ENCODE assay signal across 1 cellular context in genomic region chr1:45785583-45785982, GRCh38.
A peak's percentile ranks its signal among the peaks of the same experiment; 100 is the strongest.
TF ChIP-seq lines count a peak whose summit lies in the region.

No MANE protein-coding gene starts in this region.

TF ChIP-seq in GM12878, 131 proteins besides CTCF, POLR2A, EP300 and RAD21:
- TF ChIP-seq BCL3 (IDR thresholded peaks at IDR 0.05; ENCODE audit: borderline replicate concordance, insufficient read depth, low read depth, low read length, poor library complexity, severe bottlenecking) (no peak), STAT1 (conservative IDR thresholded peaks at IDR 0.05) (no peak), IKZF2 (IDR thresholded peaks at IDR 0.05) (peak in 1 of 2 experiments; percentile 18; a peak in 2 of 4 replicates), BCL11A (IDR thresholded peaks at IDR 0.05; ENCODE audit: low read depth, low read length) (no peak), HSF1 (IDR thresholded peaks at IDR 0.05; ENCODE audit: low read depth, low read length) (no peak), CHD4 (IDR thresholded peaks at IDR 0.05) (no peak), NFIC (IDR thresholded peaks at IDR 0.05; ENCODE audit: low read depth, low read length) (no peak), MYC (IDR thresholded peaks at IDR 0.05; ENCODE audit: insufficient read depth, insufficient read length, insufficient replicate concordance, low read length, severe bottlenecking) (no peak), ELK1 (IDR thresholded peaks at IDR 0.05; ENCODE audit: low read depth, low read length) (peak; percentile 90; the same call in 1 of the 2 replicates), SIN3A (IDR thresholded peaks at IDR 0.05; ENCODE audit: low read depth, low read length) (no peak), ZBTB40 (IDR thresholded peaks at IDR 0.05; ENCODE audit: borderline replicate concordance) (no peak), TCF7 (IDR thresholded peaks at IDR 0.05; ENCODE audit: borderline replicate concordance) (no peak), GABPA (IDR thresholded peaks at IDR 0.05; ENCODE audit: low read depth) (no peak), USF2 (IDR thresholded peaks at IDR 0.05; ENCODE audit: borderline replicate concordance, low read depth, low read length) (peak; percentile 19; the same call in 1 of the 2 replicates), RCOR1 (conservative IDR thresholded peaks at IDR 0.05; ENCODE audit: low read depth, low read length) (no peak), POLR2AphosphoS5 (IDR thresholded peaks at IDR 0.05; ENCODE audit: low read length) (no peak), GATAD2B (conservative IDR thresholded peaks at IDR 0.05; ENCODE audit: low read depth) (no peak), RELB (IDR thresholded peaks at IDR 0.05; ENCODE audit: low read depth) (no peak), NBN (IDR thresholded peaks at IDR 0.05) (no peak), SRF (IDR thresholded peaks at IDR 0.05; ENCODE audit: low read depth in 2 of 2, low read length in 2 of 2) (peak; percentile 70 to 82), ZBTB4 (CRISPR knock-in tag; IDR thresholded peaks at IDR 0.05) (no peak), ZNF24 (IDR thresholded peaks at IDR 0.05) (no peak), RAD51 (IDR thresholded peaks at IDR 0.05) (peak; percentile 72; the same call in 1 of the 2 replicates), PAX5 (IDR thresholded peaks at IDR 0.05; ENCODE audit: borderline replicate concordance, low read depth, low read length) (no peak)
